8 cellular contexts compared by ENCODE assay signal in genomic region chr12:12333980-12334709, GRCh38. TPM values are rescaled to one million over a fixed set of nuclear protein-coding genes. Genes with fewer than 3 reads are reported as not detected.
A peak's percentile ranks its signal among the peaks of the same experiment; 100 is the strongest.
DNase-seq lines count a peak whose midpoint lies in the region; ATAC-seq and TF ChIP-seq lines count a peak whose summit lies in the region.

No MANE protein-coding gene starts in this region.

- H3K4me3 ChIP-seq in right atrium auricular region, result no peak overlapping the region

- ATAC-seq in SK-N-SH treated with all-trans-retinoic acid at 6 μM for 48 hours (peak; percentile 89), GM21423 (IDR thresholded peaks at IDR 0.05; ENCODE audit: unreplicated experiment) (no peak)

- no peaks in the 10 kb centered on the region for H3K36me3 ChIP-seq in right atrium auricular region

- in situ Hi-C loops in GM13976 (cut with MboI; ENCODE audit: low sequenced_read_pairs, unreplicated experiment), result loop anchor here (10.0 to 25.0 kb wide), 2 partner anchors 249 to 772 kb away; no protein-coding TSS in a partner anchor

- DNase-seq in A172 (ENCODE audit: low spot score), result peak; percentile 32
- peak; percentile 85 for DNase-seq in GM13976 (ENCODE audit: low spot score)
- DNase-seq in LHCN-M2 (ENCODE audit: low read depth), result peak; percentile 35
- DNase-seq in activated naive CD8-positive, alpha-beta T cell treated with anti-CD3 and anti-CD28 coated beads for 36 hours, result peak; percentile 61
- DNase-seq in right atrium auricular region (ENCODE audit: low spot score), result no peak
- DNase-seq in stimulated activated CD4-positive, alpha-beta T cell treated with anti-CD3 and anti-CD28 coated beads, Interleukin-15, amount 100 ng/mL, for 1 hour (ENCODE audit: low read depth in 1 of 2, low spot score in 1 of 2), result peak; percentile 11 to 43

- peaks cover 0 to 11% of the 10 kb centered on the region in 2 donors for H3K4me1 ChIP-seq in right atrium auricular region

- no peaks in the 10 kb centered on the region for H3K9me3 Mint-ChIP-seq in activated naive CD8-positive, alpha-beta T cell treated with anti-CD3 and anti-CD28 coated beads for 36 hours

- no peaks in the 10 kb centered on the region for H3K9me3 ChIP-seq in right atrium auricular region

- no peak overlapping the region for H3K27ac Mint-ChIP-seq in activated naive CD8-positive, alpha-beta T cell treated with anti-CD3 and anti-CD28 coated beads for 36 hours

- no peak overlapping the region for H3K4me3 Mint-ChIP-seq in activated naive CD8-positive, alpha-beta T cell treated with anti-CD3 and anti-CD28 coated beads for 36 hours

- H3K27ac ChIP-seq in right atrium auricular region, result no peak overlapping the region

- H3K4me1 Mint-ChIP-seq in activated naive CD8-positive, alpha-beta T cell treated with anti-CD3 and anti-CD28 coated beads for 36 hours, result peaks cover 16% of the 10 kb centered on the region

- H3K36me3 Mint-ChIP-seq in activated naive CD8-positive, alpha-beta T cell treated with anti-CD3 and anti-CD28 coated beads for 36 hours, result no peaks in the 10 kb centered on the region

- TF ChIP-seq CTCF in GM13976 (IDR thresholded peaks at IDR 0.05; ENCODE audit: borderline replicate concordance, control extremely low read depth, extremely low read depth, insufficient read depth, missing control alignments) (peak; percentile 83), right atrium auricular region (IDR thresholded peaks at IDR 0.05) (peak; percentile 80 to 92)

- no peaks in the 10 kb centered on the region for H3K27me3 Mint-ChIP-seq in activated naive CD8-positive, alpha-beta T cell treated with anti-CD3 and anti-CD28 coated beads for 36 hours

- H3K27me3 ChIP-seq in right atrium auricular region, result no peaks in the 10 kb centered on the region

TF ChIP-seq in SK-N-SH treated with all-trans-retinoic acid at 6 μM for 48 hours, 23 proteins besides CTCF, POLR2A, EP300 and RAD21:
- TF ChIP-seq ZFP3 (CRISPR knock-in tag; IDR thresholded peaks at IDR 0.05), result no peak
- no peak for TF ChIP-seq ZNF565 (CRISPR knock-in tag; conservative IDR thresholded peaks at IDR 0.05; ENCODE audit: low read depth)
- no peak for TF ChIP-seq ISL1 (CRISPR knock-in tag; IDR thresholded peaks at IDR 0.05)
- TF ChIP-seq ZNF70 (CRISPR knock-in tag; IDR thresholded peaks at IDR 0.05), result no peak
- TF ChIP-seq OSR1 (CRISPR knock-in tag; IDR thresholded peaks at IDR 0.05), result no peak
- no peak for TF ChIP-seq ESRRG (CRISPR knock-in tag; IDR thresholded peaks at IDR 0.05)
- TF ChIP-seq RARB (CRISPR knock-in tag; IDR thresholded peaks at IDR 0.05), result no peak
- TF ChIP-seq TCF4 (CRISPR knock-in tag; IDR thresholded peaks at IDR 0.05; ENCODE audit: borderline replicate concordance), result no peak
- TF ChIP-seq, protein P1, sequence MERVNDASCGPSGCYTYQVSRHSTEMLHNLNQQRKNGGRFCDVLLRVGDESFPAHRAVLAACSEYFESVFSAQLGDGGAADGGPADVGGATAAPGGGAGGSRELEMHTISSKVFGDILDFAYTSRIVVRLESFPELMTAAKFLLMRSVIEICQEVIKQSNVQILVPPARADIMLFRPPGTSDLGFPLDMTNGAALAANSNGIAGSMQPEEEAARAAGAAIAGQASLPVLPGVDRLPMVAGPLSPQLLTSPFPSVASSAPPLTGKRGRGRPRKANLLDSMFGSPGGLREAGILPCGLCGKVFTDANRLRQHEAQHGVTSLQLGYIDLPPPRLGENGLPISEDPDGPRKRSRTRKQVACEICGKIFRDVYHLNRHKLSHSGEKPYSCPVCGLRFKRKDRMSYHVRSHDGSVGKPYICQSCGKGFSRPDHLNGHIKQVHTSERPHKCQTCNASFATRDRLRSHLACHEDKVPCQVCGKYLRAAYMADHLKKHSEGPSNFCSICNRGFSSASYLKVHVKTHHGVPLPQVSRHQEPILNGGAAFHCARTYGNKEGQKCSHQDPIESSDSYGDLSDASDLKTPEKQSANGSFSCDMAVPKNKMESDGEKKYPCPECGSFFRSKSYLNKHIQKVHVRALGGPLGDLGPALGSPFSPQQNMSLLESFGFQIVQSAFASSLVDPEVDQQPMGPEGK (CRISPR knock-in tag; IDR thresholded peaks at IDR 0.05; ENCODE audit: borderline replicate concordance), result no peak
- no peak for TF ChIP-seq PPARA (CRISPR knock-in tag; IDR thresholded peaks at IDR 0.05; ENCODE audit: borderline replicate concordance)
- no peak for TF ChIP-seq CREB5 (CRISPR knock-in tag; IDR thresholded peaks at IDR 0.05; ENCODE audit: low read depth)

RNA-seq across cellular contexts. Expression of gene MANSC1, which starts 15.9 kb away (rescaled TPM):
- 0.55 and 1.1 TPM in 2 replicates for total RNA-seq in A172 (2014; rRNA removed; shearing (Covaris generic))
- total RNA-seq in LHCN-M2 (2014; rRNA removed), result 0.23 and 0.26 TPM in 2 replicates
- polyA plus RNA-seq in LHCN-M2 (2012), result 0.72 TPM
- total RNA-seq in activated naive CD8-positive, alpha-beta T cell treated with anti-CD3 and anti-CD28 coated beads for 36 hours, result under 1 TPM; 0.43 to 0.76 TPM
- total RNA-seq in right atrium auricular region, result 10 to 100 TPM; 16.5 to 28.0 TPM

RNA-seq across cellular contexts. Expression of gene BORCS5, which starts 22.7 kb away (rescaled TPM):
- 5.2 and 12.2 TPM in 2 replicates for total RNA-seq in A172 (2014; rRNA removed; shearing (Covaris generic))
- 3.3 and 6.5 TPM in 2 replicates for total RNA-seq in LHCN-M2 (2014; rRNA removed)
- polyA plus RNA-seq in LHCN-M2 (2012), result 6.6 TPM
- 10 to 100 TPM; 25.5 to 25.8 TPM for total RNA-seq in activated naive CD8-positive, alpha-beta T cell treated with anti-CD3 and anti-CD28 coated beads for 36 hours
- total RNA-seq in right atrium auricular region, result 1 to 10 TPM; 6.2 to 8.0 TPM
